ENCODE assay signal across 15 cellular contexts in genomic region chr22:29859976-29860766, GRCh38.
"Had no signal": no experiment of that assay in that cellular context is flagged by ENCODE, and none has a peak within 500 bp of the region (broad histone marks: within the 10 kb centered on the region; RNA-seq: fewer than 3 reads in every experiment).

No MANE protein-coding gene starts in this region.

- H3K27ac ChIP-seq: brain microvascular endothelial cell, lower lobe of right lung, parathyroid adenoma had no signal

- H3K36me3 ChIP-seq: brain microvascular endothelial cell, gastrocnemius medialis, heart right ventricle, lower lobe of right lung had no signal

- H3K4me1 ChIP-seq: lower lobe of right lung, parathyroid adenoma had no signal

- H3K9ac ChIP-seq: parathyroid adenoma had no signal

- H3K27me3 ChIP-seq: brain microvascular endothelial cell, gastrocnemius medialis, heart right ventricle had no signal

- H3K9me3 ChIP-seq: gastrocnemius medialis, heart right ventricle, lower lobe of right lung had no signal

- DNase-seq: activated CD4-positive, alpha-beta T cell treated with anti-CD3 and anti-CD28 coated beads, Interleukin-2, amount 50 U/mL, for 1 hour; activated CD8-positive, alpha-beta memory T cell treated with anti-CD3 and anti-CD28 coated beads for 24 hours; activated naive CD4-positive, alpha-beta T cell; activated naive CD8-positive, alpha-beta T cell treated with anti-CD3 and anti-CD28 coated beads, Interleukin-2, amount 10 ng/mL, durations not matched to agents 7 days and 5 days; anterior cingulate cortex; brain microvascular endothelial cell; heart right ventricle; left cardiac atrium; lower lobe of right lung; midbrain; naive B cell had no signal

- H3K4me3 ChIP-seq: gastrocnemius medialis, heart right ventricle, lower lobe of right lung had no signal

- ATAC-seq: activated CD4-positive, CD25-positive, alpha-beta regulatory T cell treated with anti-CD3 and anti-CD28 coated beads, Interleukin-2, amount 50 U/mL, for 24 hours; gastrocnemius medialis; heart right ventricle; left cardiac atrium; lower lobe of right lung; stimulated activated effector memory CD8-positive, alpha-beta T cell treated with anti-CD3 and anti-CD28 coated beads, Interleukin-12 subunit alpha, Interleukin-12 subunit beta, amount 100 ng/mL, for 72 hours had no signal

- H2AFZ ChIP-seq: parathyroid adenoma had no signal
